Comparison of ENCODE assay signal across 1 cellular context in genomic region chr1:235074335-235075120, GRCh38.
A peak's percentile ranks its signal among the peaks of the same experiment; 100 is the strongest.
TF ChIP-seq lines count a peak whose summit lies in the region.

No MANE protein-coding gene starts in this region.

TF ChIP-seq in HepG2, 621 proteins besides CTCF, POLR2A, EP300 and RAD21 (continued from another document and continues in another):
- TF ChIP-seq HNF1B (CRISPR knock-in tag; IDR thresholded peaks at IDR 0.05), result no peak; the same call in 1 of the 2 replicates
- no peak for TF ChIP-seq MXD4 (CRISPR knock-in tag; IDR thresholded peaks at IDR 0.05)
- TF ChIP-seq CCDC6 (CRISPR knock-in tag; IDR thresholded peaks at IDR 0.05), result no peak
- no peak for TF ChIP-seq FOSL1 (CRISPR knock-in tag; IDR thresholded peaks at IDR 0.05; ENCODE audit: borderline replicate concordance)
- TF ChIP-seq ZSCAN9 (CRISPR knock-in tag; IDR thresholded peaks at IDR 0.05; ENCODE audit: borderline replicate concordance), result 0 out of 2 replicates have a peak, but pooled peaks have one; percentile 17
- TF ChIP-seq ARID2 (CRISPR knock-in tag; IDR thresholded peaks at IDR 0.05; ENCODE audit: borderline replicate concordance), result no peak; the same call in 1 of the 2 replicates
- no peak for TF ChIP-seq MED13 (CRISPR knock-in tag; IDR thresholded peaks at IDR 0.05)
- 0 out of 2 replicates have a peak, but pooled peaks have one; percentile 4 for TF ChIP-seq POLR2G (IDR thresholded peaks at IDR 0.05; ENCODE audit: low read depth, low read length)
- TF ChIP-seq ZNF101 (CRISPR knock-in tag; IDR thresholded peaks at IDR 0.05; ENCODE audit: borderline replicate concordance, low read depth), result no peak
- no peak for TF ChIP-seq RAD51 (IDR thresholded peaks at IDR 0.05; ENCODE audit: borderline replicate concordance)
- no peak for TF ChIP-seq ZNF550 (CRISPR knock-in tag; IDR thresholded peaks at IDR 0.05; ENCODE audit: borderline replicate concordance)
- peak; percentile 29; the same call in 1 of the 2 replicates for TF ChIP-seq ARID4A (CRISPR knock-in tag; IDR thresholded peaks at IDR 0.05; ENCODE audit: borderline replicate concordance)
- peak; percentile 84 for TF ChIP-seq ONECUT2 (CRISPR knock-in tag; IDR thresholded peaks at IDR 0.05)
- no peak for TF ChIP-seq SNAI1 (CRISPR knock-in tag; IDR thresholded peaks at IDR 0.05; ENCODE audit: borderline replicate concordance)
- TF ChIP-seq FOXA3 (CRISPR knock-in tag; IDR thresholded peaks at IDR 0.05), result peak; percentile 14; the same call in 1 of the 2 replicates
- no peak for TF ChIP-seq TAF15 (IDR thresholded peaks at IDR 0.05; ENCODE audit: low read depth, low read length, poor library complexity, severe bottlenecking)
- TF ChIP-seq PPARG (CRISPR knock-in tag; conservative IDR thresholded peaks at IDR 0.05), result no peak
- no peak for TF ChIP-seq ZNF597 (CRISPR knock-in tag; IDR thresholded peaks at IDR 0.05)
- TF ChIP-seq ZNF609 (CRISPR knock-in tag; IDR thresholded peaks at IDR 0.05; ENCODE audit: borderline replicate concordance), result no peak
- TF ChIP-seq ZMYM4 (CRISPR knock-in tag; IDR thresholded peaks at IDR 0.05), result peak; percentile 28; the same call in 1 of the 2 replicates
- TF ChIP-seq ZNF615 (CRISPR knock-in tag; IDR thresholded peaks at IDR 0.05; ENCODE audit: borderline replicate concordance), result no peak
- no peak for TF ChIP-seq CSRNP2 (CRISPR knock-in tag; conservative IDR thresholded peaks at IDR 0.05; ENCODE audit: low read depth)
- peak; percentile 45 for TF ChIP-seq AGO2 (optimal IDR thresholded peaks at IDR 0.05; ENCODE audit: low read depth, low read length)
- no peak; the same call in 1 of the 2 replicates for TF ChIP-seq IRF9 (CRISPR knock-in tag; IDR thresholded peaks at IDR 0.05; ENCODE audit: borderline replicate concordance)
- no peak for TF ChIP-seq RBM22 (optimal IDR thresholded peaks at IDR 0.05; ENCODE audit: low read length)
- TF ChIP-seq TP53 (CRISPR knock-in tag; conservative IDR thresholded peaks at IDR 0.05), result no peak
- TF ChIP-seq DMTF1 (CRISPR knock-in tag; IDR thresholded peaks at IDR 0.05), result no peak; the same call in 1 of the 2 replicates
- TF ChIP-seq PHF20 (CRISPR knock-in tag; IDR thresholded peaks at IDR 0.05), result 0 out of 2 replicates have a peak, but pooled peaks have one; percentile 14
- TF ChIP-seq MBNL3 (CRISPR knock-in tag; conservative IDR thresholded peaks at IDR 0.05), result no peak
- peak; percentile 70; the same call in 1 of the 2 replicates for TF ChIP-seq CREBL2 (CRISPR knock-in tag; IDR thresholded peaks at IDR 0.05; ENCODE audit: borderline replicate concordance)
- no peak for TF ChIP-seq JARID2 (CRISPR knock-in tag; IDR thresholded peaks at IDR 0.05; ENCODE audit: insufficient replicate concordance)
- TF ChIP-seq ZNF264 (CRISPR knock-in tag; IDR thresholded peaks at IDR 0.05), result no peak
- peak; percentile 17; the same call in 1 of the 2 replicates for TF ChIP-seq NCOA2 (CRISPR knock-in tag; IDR thresholded peaks at IDR 0.05)
- TF ChIP-seq REPIN1 (CRISPR knock-in tag; IDR thresholded peaks at IDR 0.05; ENCODE audit: borderline replicate concordance, low read depth), result no peak
- peak; percentile 19; the same call in 1 of the 2 replicates for TF ChIP-seq HOXA9 (CRISPR knock-in tag; IDR thresholded peaks at IDR 0.05; ENCODE audit: borderline replicate concordance)
- no peak for TF ChIP-seq MLLT10 (CRISPR knock-in tag; IDR thresholded peaks at IDR 0.05)
- TF ChIP-seq ZNF234 (CRISPR knock-in tag; conservative IDR thresholded peaks at IDR 0.05), result no peak
- TF ChIP-seq KMT2A (CRISPR knock-in tag; IDR thresholded peaks at IDR 0.05), result 0 out of 2 replicates have a peak, but pooled peaks have one; percentile 11
- no peak for TF ChIP-seq RBAK (CRISPR knock-in tag; IDR thresholded peaks at IDR 0.05)
- TF ChIP-seq ARHGAP35 (CRISPR knock-in tag; IDR thresholded peaks at IDR 0.05; ENCODE audit: borderline replicate concordance), result no peak; the same call in 1 of the 2 replicates
- no peak for TF ChIP-seq STAT6 (CRISPR knock-in tag; IDR thresholded peaks at IDR 0.05; ENCODE audit: borderline replicate concordance)
- peak; percentile 42; the same call in 1 of the 2 replicates for TF ChIP-seq FOXO1 (CRISPR knock-in tag; IDR thresholded peaks at IDR 0.05)
